Comparison of ENCODE assay signal across 34 cellular contexts in genomic region chr1:28833396-28833795, GRCh38. TPM values are rescaled to one million over a fixed set of nuclear protein-coding genes. Genes with fewer than 3 reads are reported as not detected.
"Had no signal": no experiment of that assay in that cellular context is flagged by ENCODE, and none has a peak within 500 bp of the region (broad histone marks: within the 10 kb centered on the region; RNA-seq: fewer than 3 reads in every experiment).

No MANE protein-coding gene starts in this region.

- H3K4me1 Mint-ChIP-seq: activated B cell treated with CpG ODN at 0.5 μM for 24 hours; activated naive CD4-positive, alpha-beta T cell treated with anti-CD3 and anti-CD28 coated beads, Interleukin-2, amount 50 U/mL, for 24 hours; activated naive CD8-positive, alpha-beta T cell treated with anti-CD3 and anti-CD28 coated beads for 36 hours; activated naive CD8-positive, alpha-beta T cell treated with anti-CD3 and anti-CD28 coated beads, Interleukin-2, amount 50 U/mL, for 24 hours had no signal

- H3K27me3 Mint-ChIP-seq: activated naive CD4-positive, alpha-beta T cell treated with anti-CD3 and anti-CD28 coated beads, Interleukin-2, amount 50 U/mL, for 24 hours had no signal

- H3K27ac ChIP-seq: adrenal gland, body of pancreas, epithelial cell of prostate, foreskin keratinocyte, gastrocnemius medialis, heart left ventricle, VCaP had no signal

- H3K4me3 Mint-ChIP-seq: activated B cell treated with CpG ODN at 0.5 μM for 24 hours; activated CD8-positive, alpha-beta T cell treated with anti-CD3 and anti-CD28 coated beads for 36 hours; activated naive CD4-positive, alpha-beta T cell treated with anti-CD3 and anti-CD28 coated beads for 36 hours; activated naive CD4-positive, alpha-beta T cell treated with anti-CD3 and anti-CD28 coated beads, Interleukin-2, amount 50 U/mL, for 24 hours; activated naive CD8-positive, alpha-beta T cell treated with anti-CD3 and anti-CD28 coated beads for 36 hours; activated naive CD8-positive, alpha-beta T cell treated with anti-CD3 and anti-CD28 coated beads, Interleukin-2, amount 50 U/mL, for 24 hours; activated T-helper 1 cell treated with anti-CD3 and anti-CD28 coated beads, Interleukin-12 subunit alpha, Interleukin-12 subunit beta, Interleukin-2, Interleukin-4 antibody, amounts not matched to agents 30 ng/mL and 10 ng/mL and 1 ng/mL, durations not matched to agents 14 hours and 24 hours and 36 hours had no signal

- H3K9me3 ChIP-seq: adrenal gland, body of pancreas, gastrocnemius medialis, heart left ventricle had no signal

- DNase-seq: activated B cell treated with CpG ODN at 0.5 μM for 24 hours; activated CD4-positive, alpha-beta T cell treated with anti-CD3 and anti-CD28 coated beads for 48 hours; activated CD4-positive, alpha-beta T cell treated with anti-CD3 and anti-CD28 coated beads, Interleukin-2, amount 50 U/mL, for 1 hour; activated CD4-positive, alpha-beta T cell treated with anti-CD3 and anti-CD28 coated beads, Interleukin-2, amount 50 U/mL, for 48 hours; activated CD8-positive, alpha-beta memory T cell treated with anti-CD3 and anti-CD28 coated beads for 24 hours; activated CD8-positive, alpha-beta T cell treated with anti-CD3 and anti-CD28 coated beads for 36 hours; activated effector memory CD4-positive, alpha-beta T cell treated with anti-CD3 and anti-CD28 coated beads, Interleukin-2, amount 50 U/mL, for 16 hours; activated naive CD4-positive, alpha-beta T cell treated with anti-CD3 and anti-CD28 coated beads for 36 hours; activated naive CD8-positive, alpha-beta T cell treated with anti-CD3 and anti-CD28 coated beads for 36 hours; activated naive CD8-positive, alpha-beta T cell treated with anti-CD3 and anti-CD28 coated beads, Interleukin-2, amount 50 U/mL, for 24 hours; activated T-cell treated with anti-CD3 and anti-CD28 coated beads, Interleukin-2, amount 50 U/mL, for 1 hour; activated T-cell treated with anti-CD3 and anti-CD28 coated beads, Interleukin-2, amount 50 U/mL, for 48 hours; adrenal gland; amygdala; aorta; body of pancreas; caudate nucleus; cortex of kidney; effector CD8-positive, alpha-beta T cell; foreskin keratinocyte; gastrocnemius medialis; glutamatergic neuron; heart left ventricle; T-helper 2 cell had no signal

- H3K27ac Mint-ChIP-seq: activated B cell treated with CpG ODN at 0.5 μM for 24 hours; activated CD8-positive, alpha-beta T cell treated with anti-CD3 and anti-CD28 coated beads for 36 hours; activated naive CD4-positive, alpha-beta T cell treated with anti-CD3 and anti-CD28 coated beads for 36 hours; activated naive CD4-positive, alpha-beta T cell treated with anti-CD3 and anti-CD28 coated beads, Interleukin-2, amount 50 U/mL, for 24 hours; activated naive CD8-positive, alpha-beta T cell treated with anti-CD3 and anti-CD28 coated beads for 36 hours; activated naive CD8-positive, alpha-beta T cell treated with anti-CD3 and anti-CD28 coated beads, Interleukin-2, amount 50 U/mL, for 24 hours; activated T-helper 1 cell treated with anti-CD3 and anti-CD28 coated beads, Interleukin-12 subunit alpha, Interleukin-12 subunit beta, Interleukin-2, Interleukin-4 antibody, amounts not matched to agents 30 ng/mL and 10 ng/mL and 1 ng/mL, durations not matched to agents 14 hours and 24 hours and 36 hours; activated T-helper 2 cell treated with anti-CD3 and anti-CD28 coated beads, Interferon-gamma antibody, Interleukin-2, Interleukin-4, amounts not matched to agents 10 μg/mL and 5 μg/mL and 100 μg/mL, durations not matched to agents 14 hours and 24 hours and 36 hours had no signal

- H3K9me3 Mint-ChIP-seq: activated B cell treated with CpG ODN at 0.5 μM for 24 hours; activated CD8-positive, alpha-beta T cell treated with anti-CD3 and anti-CD28 coated beads for 36 hours; activated naive CD4-positive, alpha-beta T cell treated with anti-CD3 and anti-CD28 coated beads for 36 hours; activated naive CD4-positive, alpha-beta T cell treated with anti-CD3 and anti-CD28 coated beads, Interleukin-2, amount 50 U/mL, for 24 hours; activated naive CD8-positive, alpha-beta T cell treated with anti-CD3 and anti-CD28 coated beads for 36 hours; activated naive CD8-positive, alpha-beta T cell treated with anti-CD3 and anti-CD28 coated beads, Interleukin-2, amount 50 U/mL, for 24 hours; activated T-helper 1 cell treated with anti-CD3 and anti-CD28 coated beads, Interleukin-12 subunit alpha, Interleukin-12 subunit beta, Interleukin-2, Interleukin-4 antibody, amounts not matched to agents 30 ng/mL and 10 ng/mL and 1 ng/mL, durations not matched to agents 14 hours and 24 hours and 36 hours; activated T-helper 2 cell treated with anti-CD3 and anti-CD28 coated beads, Interferon-gamma antibody, Interleukin-2, Interleukin-4, amounts not matched to agents 10 μg/mL and 5 μg/mL and 100 μg/mL, durations not matched to agents 14 hours and 24 hours and 36 hours had no signal

- H3K4me1 ChIP-seq: adrenal gland, body of pancreas, foreskin keratinocyte, gastrocnemius medialis, heart left ventricle had no signal

- H3K4me3 ChIP-seq: adrenal gland, body of pancreas, gastrocnemius medialis, heart left ventricle had no signal

- ATAC-seq: activated CD4-positive, CD25-positive, alpha-beta regulatory T cell treated with anti-CD3 and anti-CD28 coated beads, Interleukin-2, amount 50 U/mL, for 24 hours; activated CD8-positive, alpha-beta T cell treated with anti-CD3 and anti-CD28 coated beads for 36 hours; activated naive CD8-positive, alpha-beta T cell treated with anti-CD3 and anti-CD28 coated beads, Interleukin-2, amount 50 U/mL, for 24 hours; body of pancreas; esophagus mucosa; foreskin keratinocyte; gastrocnemius medialis; heart left ventricle had no signal

- H3K36me3 ChIP-seq: adrenal gland, gastrocnemius medialis, heart left ventricle had no signal

- H3K27me3 ChIP-seq: adrenal gland, body of pancreas, gastrocnemius medialis, heart left ventricle had no signal

RNA-seq across cellular contexts. Expression of gene OPRD1, which starts 21.4 kb away (rescaled TPM):
- total RNA-seq: activated B cell treated with CpG ODN at 0.5 μM for 24 hours; activated naive CD4-positive, alpha-beta T cell treated with anti-CD3 and anti-CD28 coated beads for 36 hours; activated T-helper 2 cell treated with anti-CD3 and anti-CD28 coated beads, Interferon-gamma antibody, Interleukin-2, Interleukin-4, amounts not matched to agents 10 μg/mL and 5 μg/mL and 100 μg/mL, durations not matched to agents 14 hours and 24 hours and 36 hours; aorta; dermis microvascular lymphatic vessel endothelial cell; endothelial cell of umbilical vein; esophagus mucosa; foreskin keratinocyte; T-helper 1 cell treated with Interleukin-12 subunit alpha and Interleukin-12 subunit beta and Interleukin-4 antibody, amounts not matched to agents 30 ng/mL and 1 ng/mL, for 36 hours had no signal
- polyA plus RNA-seq: aorta, endothelial cell of umbilical vein, foreskin keratinocyte had no signal
